In the genomic region with DNA sequence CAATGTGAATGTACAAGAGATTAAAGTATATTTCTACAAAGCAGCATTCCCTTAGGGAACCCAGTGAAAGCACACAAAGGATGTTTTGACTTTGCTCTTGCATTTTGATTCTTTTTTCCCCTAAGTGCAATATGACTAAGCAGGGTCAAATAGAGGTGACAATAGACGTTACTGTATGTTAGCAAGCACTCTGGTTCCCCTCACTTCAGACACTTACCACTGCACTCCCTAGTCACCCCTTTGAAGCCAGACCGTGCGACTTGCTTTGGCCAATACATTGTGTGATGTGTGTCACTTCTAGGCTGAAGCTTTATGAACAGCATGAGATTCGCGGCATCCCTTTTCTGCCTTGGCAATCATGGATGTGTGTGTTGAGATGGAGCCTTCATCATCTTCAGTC, we compare ENCODE assay signal across 17 cellular contexts.
DNase-seq lines count a peak whose midpoint lies in the region; ATAC-seq, FAIRE-seq and TF ChIP-seq lines count a peak whose summit lies in the region.
"Had no signal": no experiment of that assay in that cellular context is flagged by ENCODE, and none has a peak within 500 bp of the region (broad histone marks: within the 10 kb centered on the region; RNA-seq: fewer than 3 reads in every experiment).

No MANE protein-coding gene starts in this region.

- no peaks in the 10 kb centered on the region for H3K9me3 ChIP-seq in astrocyte (ENCODE audit: insufficient read depth, low read depth, low read length)

- FAIRE-seq in astrocyte (lab: Jason Lieb, UNC) = no peak

- H3K4me3 ChIP-seq in astrocyte (ENCODE audit: insufficient read depth, low read depth, low read length) = no peak overlapping the region

- H3K36me3 Mint-ChIP-seq in astrocyte (ENCODE audit: low read depth, unreplicated experiment) (no peaks in the 10 kb centered on the region), WTC11 (no peaks in the 10 kb centered on the region)

- H3K27ac Mint-ChIP-seq in astrocyte (ENCODE audit: unreplicated experiment) (no peak overlapping the region), WTC11 (no peak overlapping the region)
- H3K27ac Mint-ChIP-seq: activated T-helper 2 cell treated with anti-CD3 and anti-CD28 coated beads, Interferon-gamma antibody, Interleukin-2, Interleukin-4, amounts not matched to agents 10 μg/mL and 5 μg/mL and 100 μg/mL, durations not matched to agents 14 hours and 24 hours and 36 hours; B cell; dendritic cell treated with granulocyte-macrophage colony-stimulating factor and Interleukin-4, amounts not matched to agents 40 ng/mL and 50 ng/mL, for 4 days; progenitor cell of endocrine pancreas had no signal

- CTCF ChIA-PET in WTC11 (lab: Charles Lee) = no interaction called here

- no peak overlapping the region for H2AFZ ChIP-seq in astrocyte (ENCODE audit: low read depth, low read length)

- H3K4me1 Mint-ChIP-seq in astrocyte (ENCODE audit: low read depth, unreplicated experiment) (peaks cover 10% of the 10 kb centered on the region), WTC11 (peaks cover 34% of the 10 kb centered on the region)
- H3K4me1 Mint-ChIP-seq: B cell had no signal

- peak; percentile 49 for ATAC-seq in GM18861 (IDR thresholded peaks at IDR 0.05; ENCODE audit: unreplicated experiment)
- no peak for ATAC-seq in GM19035 (IDR thresholded peaks at IDR 0.05; ENCODE audit: unreplicated experiment)
- no peak for ATAC-seq in GM18498 (IDR thresholded peaks at IDR 0.05; ENCODE audit: unreplicated experiment)
- no peak for ATAC-seq in WTC11
- ATAC-seq: stimulated activated naive CD8-positive, alpha-beta T cell treated with anti-CD3 and anti-CD28 coated beads, Interleukin-15, Interleukin-2, amounts not matched to agents 100 U/mL and 50 U/mL, for 24 hours had no signal

- H3K9ac ChIP-seq in astrocyte (ENCODE audit: low read length) = no peak overlapping the region

- H3K27me3 Mint-ChIP-seq in astrocyte (ENCODE audit: low read depth, unreplicated experiment) = peaks cover 10% of the 10 kb centered on the region
- no peaks in the 10 kb centered on the region for H3K27me3 Mint-ChIP-seq in WTC11 (ENCODE audit: low read depth)
- H3K27me3 Mint-ChIP-seq: dendritic cell treated with granulocyte-macrophage colony-stimulating factor and Interleukin-4, amounts not matched to agents 40 ng/mL and 50 ng/mL, for 4 days had no signal

- H3K9me3 Mint-ChIP-seq in astrocyte (ENCODE audit: unreplicated experiment) = peaks cover 2% of the 10 kb centered on the region
- no peaks in the 10 kb centered on the region for H3K9me3 Mint-ChIP-seq in WTC11
- H3K9me3 Mint-ChIP-seq: activated T-helper 2 cell treated with anti-CD3 and anti-CD28 coated beads, Interferon-gamma antibody, Interleukin-2, Interleukin-4, amounts not matched to agents 10 μg/mL and 5 μg/mL and 100 μg/mL, durations not matched to agents 14 hours and 24 hours and 36 hours; dendritic cell treated with granulocyte-macrophage colony-stimulating factor and Interleukin-4, amounts not matched to agents 40 ng/mL and 50 ng/mL, for 4 days had no signal

- no peaks in the 10 kb centered on the region for H3K79me2 ChIP-seq in astrocyte (ENCODE audit: insufficient read depth, low read length)

- no peak overlapping the region for H3K4me2 ChIP-seq in astrocyte (ENCODE audit: low read length)

- H4K20me1 ChIP-seq in astrocyte (ENCODE audit: insufficient read depth, low read length) = no peaks in the 10 kb centered on the region

- no peak overlapping the region for H3K27ac ChIP-seq in astrocyte (ENCODE audit: low read depth, low read length)

- no peaks in the 10 kb centered on the region for H3K36me3 ChIP-seq in astrocyte (ENCODE audit: insufficient read depth, low read length)

- POLR2A ChIA-PET in WTC11 (lab: Charles Lee) = no interaction called here

- no peak for TF ChIP-seq CTCF in astrocyte (IDR thresholded peaks at IDR 0.05; ENCODE audit: insufficient read depth, low read depth, low read length)
- TF ChIP-seq CTCF in WTC11 (IDR thresholded peaks at IDR 0.05) = no peak

- H3K4me3 Mint-ChIP-seq in astrocyte (ENCODE audit: unreplicated experiment) (no peak overlapping the region), WTC11 (no peak overlapping the region)
- H3K4me3 Mint-ChIP-seq: B cell; dendritic cell treated with granulocyte-macrophage colony-stimulating factor and Interleukin-4, amounts not matched to agents 40 ng/mL and 50 ng/mL, for 4 days had no signal

- H3K4me1 ChIP-seq in astrocyte (ENCODE audit: insufficient read depth, low read length) = no peaks in the 10 kb centered on the region

- H3K27me3 ChIP-seq in astrocyte (ENCODE audit: insufficient read depth, low read length) = peaks cover 4% of the 10 kb centered on the region

- DNase-seq in AG08395 (ENCODE audit: low spot score) (peak; percentile 6), astrocyte (ENCODE audit: low read depth) (peak; percentile 23), lung microvascular endothelial cell (ENCODE audit: low read depth in 2 of 2) (peak; percentile 20 to 28), WTC11 (ENCODE audit: low spot score) (no peak), Ammon's horn (ENCODE audit: low spot score) (no peak)
- DNase-seq: activated CD4-positive, alpha-beta T cell treated with anti-CD3 and anti-CD28 coated beads, Interleukin-2, amount 50 U/mL, for 4 hours; aorta; DMS 273 treated with DMSO at 0.1 percent for 48 hours; NCI-H1694 treated with DMSO at 0.1 percent for 48 hours; stimulated activated naive CD8-positive, alpha-beta T cell treated with anti-CD3 and anti-CD28 coated beads, Interleukin-15, Interleukin-2, amounts not matched to agents 100 U/mL and 50 U/mL, for 24 hours had no signal

TF ChIP-seq in WTC11, 78 proteins besides CTCF, POLR2A, EP300 and RAD21:
- TF ChIP-seq ZBTB21 (CRISPR knock-in tag; IDR thresholded peaks at IDR 0.05; ENCODE audit: borderline replicate concordance) = no peak
- TF ChIP-seq, protein P1, sequence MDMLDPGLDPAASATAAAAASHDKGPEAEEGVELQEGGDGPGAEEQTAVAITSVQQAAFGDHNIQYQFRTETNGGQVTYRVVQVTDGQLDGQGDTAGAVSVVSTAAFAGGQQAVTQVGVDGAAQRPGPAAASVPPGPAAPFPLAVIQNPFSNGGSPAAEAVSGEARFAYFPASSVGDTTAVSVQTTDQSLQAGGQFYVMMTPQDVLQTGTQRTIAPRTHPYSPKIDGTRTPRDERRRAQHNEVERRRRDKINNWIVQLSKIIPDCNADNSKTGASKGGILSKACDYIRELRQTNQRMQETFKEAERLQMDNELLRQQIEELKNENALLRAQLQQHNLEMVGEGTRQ (CRISPR knock-in tag; IDR thresholded peaks at IDR 0.05) = no peak

Comparison
In these comparisons a context has a peak if more than half of its experiments do, and no peak if none do; other contexts are left out.
1. DNase-seq: peak in AG08395 (single experiment), astrocyte (single experiment) and lung microvascular endothelial cell (2 of 2); none in WTC11 (single experiment) and Ammon's horn (single experiment).